Comparison of ENCODE assay signal across 1 cellular context in the genomic region with DNA sequence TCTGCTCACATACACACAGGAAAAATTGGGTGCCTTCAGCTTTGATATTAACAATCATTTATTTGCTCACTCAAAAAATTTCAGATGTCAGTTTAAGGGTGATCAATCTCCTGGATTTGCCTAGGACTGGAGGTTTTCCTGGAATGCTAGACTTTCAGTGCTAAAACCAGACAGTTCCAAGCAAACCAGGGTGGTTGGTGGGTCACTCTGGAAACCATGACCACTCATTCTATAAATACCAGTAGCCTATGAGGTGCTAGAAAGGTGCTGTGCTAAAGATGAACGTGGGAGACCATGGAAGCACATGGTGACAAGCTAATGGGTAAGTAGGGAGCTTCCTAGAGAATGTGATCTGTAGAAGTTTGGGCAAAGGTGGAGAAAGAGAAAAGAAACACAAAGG.
TF ChIP-seq lines count a peak whose summit lies in the region.

No MANE protein-coding gene starts in this region.

TF ChIP-seq in H1, 55 proteins besides CTCF, POLR2A, EP300 and RAD21 (continued from another document):
- TF ChIP-seq GTF2F1 (IDR thresholded peaks at IDR 0.05; ENCODE audit: borderline replicate concordance, low read depth, low read length) (no peak), EZH2 (IDR thresholded peaks at IDR 0.05; ENCODE audit: low read depth, low read length, severe bottlenecking) (no peak), BACH1 (IDR thresholded peaks at IDR 0.05; ENCODE audit: low read length) (no peak), EGR1 (IDR thresholded peaks at IDR 0.05; ENCODE audit: borderline replicate concordance, low read depth, low read length) (no peak), CHD2 (IDR thresholded peaks at IDR 0.05; ENCODE audit: low read length) (no peak), SIN3A (conservative IDR thresholded peaks at IDR 0.05 in 1 of 2, IDR thresholded peaks at IDR 0.05 in 1 of 2; ENCODE audit: low read depth in 1 of 2, low read length in 2 of 2) (no peak)
